ENCODE assay signal across 10 cellular contexts in the genomic region with DNA sequence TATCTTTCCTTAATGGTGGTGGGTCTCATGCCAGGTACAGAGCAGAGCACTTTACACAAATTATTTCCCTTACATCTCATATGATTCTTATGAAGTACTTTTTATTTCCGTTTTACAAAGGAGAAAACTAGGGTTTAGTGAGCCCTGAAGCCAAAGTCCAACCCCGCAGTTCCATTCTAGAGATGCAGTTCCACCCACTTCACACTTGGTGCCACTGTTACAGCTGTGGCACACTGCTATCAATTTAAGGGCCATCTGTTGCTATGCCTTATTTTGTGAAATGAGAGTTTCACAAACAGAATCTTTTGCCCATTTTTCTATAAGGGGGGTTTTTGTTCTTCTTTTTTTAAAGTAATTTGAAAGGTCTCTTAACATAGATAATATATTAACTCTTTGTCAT. TPM values are rescaled to one million over a fixed set of nuclear protein-coding genes. Genes with fewer than 3 reads are reported as not detected.
DNase-seq lines count a peak whose midpoint lies in the region; ATAC-seq and TF ChIP-seq lines count a peak whose summit lies in the region.
"Had no signal": no experiment of that assay in that cellular context is flagged by ENCODE, and none has a peak within 500 bp of the region (broad histone marks: within the 10 kb centered on the region; RNA-seq: fewer than 3 reads in every experiment).

No MANE protein-coding gene starts in this region.

- no peak overlapping the region for H3K4me2 ChIP-seq in SK-N-SH

- H3K9me2 ChIP-seq in SK-N-SH = no peaks in the 10 kb centered on the region

- H3K9ac ChIP-seq in SK-N-SH = no peak overlapping the region

- H2AFZ ChIP-seq in SK-N-SH (ENCODE audit: low read depth) = no peak overlapping the region

- WGBS in SK-N-SH (ENCODE audit: low lambda C conversion rate) = 79% methylated on average over 2 of the region's 2 CpGs

- H3K4me1 ChIP-seq in SK-N-SH (ENCODE audit: control insufficient read depth in 1 of 2, insufficient read depth in 2 of 2, low read depth in 1 of 2, low read length in 1 of 2) = peaks cover 0 to under 1% of the 10 kb centered on the region in 2 experiments; a peak in 1 of 4 replicates

- H3K79me2 ChIP-seq in SK-N-SH (ENCODE audit: insufficient read depth) = no peaks in the 10 kb centered on the region

- peak; percentile 58 for TF ChIP-seq CTCF in SK-N-SH (IDR thresholded peaks at IDR 0.05)

- DNase-seq in AML-193 (lab: John Stamatoyannopoulos, UW) (peak; percentile 45), SK-N-SH (peak; percentile 36), inferior parietal cortex (ENCODE audit: extremely low spot score) (peak; percentile 54), H4 (ENCODE audit: low spot score) (no peak), NCI-H2081 treated with DMSO at 0.1 percent for 48 hours (lab: John Stamatoyannopoulos, UW) (no peak)

- H3K27me3 ChIP-seq in SK-N-SH (ENCODE audit: insufficient read depth) = no peaks in the 10 kb centered on the region

- peaks cover 8 to 17% of the 10 kb centered on the region in 2 experiments for H3K36me3 ChIP-seq in SK-N-SH (replicated peaks in 1 of 2; ENCODE audit: control insufficient read depth in 1 of 2, insufficient read depth in 2 of 2, low read length in 1 of 2)

- no peaks in the 10 kb centered on the region for H3K9me3 ChIP-seq in SK-N-SH

- POLR2A ChIA-PET in SK-N-SH (lab: Yijun Ruan, JAX) = interaction anchor here (1.3 kb wide), 1 partner anchor 18 kb away, joined by 3 read pairs; no protein-coding TSS in a partner anchor

- CTCF ChIA-PET in SK-N-SH (lab: Yijun Ruan, JAX) = interaction anchor here (0.6 to 2.0 kb wide), 6 partner anchors 10 to 409 kb away, joined by 3 to 11 read pairs (median 3); a partner anchor contains a TSS

- H3K27ac ChIP-seq in SK-N-SH (ENCODE audit: low read depth in 2 of 2, low read length in 1 of 2) = no peak overlapping the region

- TF ChIP-seq EP300 in SK-N-SH (IDR thresholded peaks at IDR 0.05; ENCODE audit: borderline replicate concordance in 1 of 2, low read depth in 1 of 2, low read length in 1 of 2) = no peak

- TF ChIP-seq RAD21 in SK-N-SH (IDR thresholded peaks at IDR 0.05; ENCODE audit: low read length) = peak; percentile 61

- H3K4me3 ChIP-seq in SK-N-SH (ENCODE audit: low read depth in 2 of 2, low read length in 1 of 2) = no peak overlapping the region

- ATAC-seq in GM19351 (IDR thresholded peaks at IDR 0.05; ENCODE audit: unreplicated experiment) = peak; percentile 62
- ATAC-seq in HG03469 (IDR thresholded peaks at IDR 0.05; ENCODE audit: unreplicated experiment) = no peak
- no peak for ATAC-seq in HG03025 (IDR thresholded peaks at IDR 0.05; ENCODE audit: low FRiP score, unreplicated experiment)

- no peaks in the 10 kb centered on the region for H4K20me1 ChIP-seq in SK-N-SH (ENCODE audit: insufficient read depth)

- peaks cover 5% of the 10 kb centered on the region for H3F3A ChIP-seq in SK-N-SH (replicated peaks; ENCODE audit: insufficient read depth)

TF ChIP-seq in SK-N-SH, 30 proteins besides CTCF, POLR2A, EP300 and RAD21:
- TF ChIP-seq RXRA (IDR thresholded peaks at IDR 0.05; ENCODE audit: borderline replicate concordance, low read depth) (no peak), SMC3 (IDR thresholded peaks at IDR 0.05; ENCODE audit: low read depth, low read length) (peak; percentile 53; the same call in 1 of the 2 replicates)

RNA-seq across cellular contexts. Expression of a gene that starts 12.9 kb away (rescaled TPM):
- 10.4 and 12.7 TPM in 2 replicates for polyA plus RNA-seq in SK-N-SH (2012; rRNA removed)
- 13.0 and 16.1 TPM in 2 replicates for polyA plus RNA-seq in SK-N-SH (2012; cell fraction: cytosol; rRNA removed)
- polyA plus RNA-seq in SK-N-SH (2012; cell fraction: nucleus; rRNA removed) = 11.3 and 15.6 TPM in 2 replicates
- 10.3 and 11.2 TPM in 2 replicates for total RNA-seq in H4 (2014; rRNA removed; shearing (Covaris generic))

RNA-seq across cellular contexts. Expression of a gene that starts 21.0 kb away (rescaled TPM):
- not detected in 2 replicates for polyA plus RNA-seq in SK-N-SH (2012; rRNA removed)
- not detected in 2 replicates for polyA plus RNA-seq in SK-N-SH (2012; cell fraction: cytosol; rRNA removed)
- 0.10 and 0.20 TPM in 2 replicates for polyA plus RNA-seq in SK-N-SH (2012; cell fraction: nucleus; rRNA removed)
- total RNA-seq in H4 (2014; rRNA removed; shearing (Covaris generic)) = not detected in 2 replicates
- total RNA-seq: NCI-H460, temporal lobe had no signal

Comparison
In these comparisons a context has a peak if more than half of its experiments do, and no peak if none do; other contexts are left out.
1. DNase-seq: peak in AML-193 (2 of 2), SK-N-SH (single experiment) and inferior parietal cortex (single experiment); none in H4 (single experiment) and NCI-H2081 treated with DMSO at 0.1 percent for 48 hours (single experiment).